ENCODE assay signal across 7 cellular contexts in genomic region chr1:144979960-144980595, GRCh38.
DNase-seq lines count a peak whose midpoint lies in the region; ATAC-seq and TF ChIP-seq lines count a peak whose summit lies in the region.
"Not testable (repeated sequence)": the region's sequence is repeated elsewhere in the genome, so short reads cannot be mapped to it uniquely, and the experiment has no call there.

No MANE protein-coding gene starts in this region.

- not testable (repeated sequence) for H3K27me3 ChIP-seq in GM23338 (ENCODE audit: insufficient read depth); OCI-LY1 (ENCODE audit: insufficient read depth, low read length); RWPE2 (ENCODE audit: insufficient read depth, poor library complexity, severe bottlenecking); left lung

- H3K36me3 ChIP-seq in GM23338 (ENCODE audit: insufficient read depth); OCI-LY1 (ENCODE audit: insufficient read depth, low read length); RWPE2 (ENCODE audit: low read depth); left lung: not testable (repeated sequence)

- not testable (repeated sequence) for H3K27me3 Mint-ChIP-seq in GM23338 (ENCODE audit: insufficient read depth, low read depth, poor library complexity); naive B cell; stimulated activated naive B cell treated with anti-CD40 and anti-IgM and Interleukin-4, amounts not matched to agents 10 μg/mL and 1 μg/mL and 100 μg/mL, for 72 hours

- DNase-seq in GM23338 (ENCODE audit: low spot score); RWPE2 (ENCODE audit: low spot score); left lung; naive B cell; stimulated activated naive B cell treated with anti-CD40 and anti-IgM and Interleukin-4, amounts not matched to agents 10 μg/mL and 1 μg/mL and 100 μg/mL, for 72 hours: not testable (repeated sequence)

- H3K4me3 ChIP-seq in GM23338; OCI-LY1 (ENCODE audit: low read depth, low read length, poor library complexity, severe bottlenecking); RWPE2 (ENCODE audit: severe bottlenecking); left lung: not testable (repeated sequence)

- intact Hi-C loops in left lung (cut with DNase I), result not testable (repeated sequence)

- H4K20me1 ChIP-seq in GM23338 (replicated peaks; ENCODE audit: insufficient read depth); OCI-LY1 (ENCODE audit: insufficient read depth, low read length): not testable (repeated sequence)

- not testable (repeated sequence) for H3K4me1 ChIP-seq in GM23338 (ENCODE audit: insufficient read depth); OCI-LY1 (ENCODE audit: insufficient read depth, low read length, severe bottlenecking); RWPE2 (ENCODE audit: insufficient read depth, poor library complexity, severe bottlenecking); left lung

- H3K9me3 ChIP-seq in OCI-LY1 (ENCODE audit: low read length); RWPE2 (ENCODE audit: severe bottlenecking); left lung: not testable (repeated sequence)

- not testable (repeated sequence) for TF ChIP-seq CTCF in GM23338 (conservative IDR thresholded peaks at IDR 0.05; ENCODE audit: low read depth in 2 of 2); OCI-LY1 (IDR thresholded peaks at IDR 0.05; ENCODE audit: low read length); RWPE2 (IDR thresholded peaks at IDR 0.05; ENCODE audit: poor library complexity, severe bottlenecking); left lung (IDR thresholded peaks at IDR 0.05)

- H3K9me3 Mint-ChIP-seq in GM23338; naive B cell; stimulated activated naive B cell treated with anti-CD40 and anti-IgM and Interleukin-4, amounts not matched to agents 10 μg/mL and 1 μg/mL and 100 μg/mL, for 72 hours: not testable (repeated sequence)

- H3K4me3 Mint-ChIP-seq in GM23338; naive B cell; stimulated activated naive B cell treated with anti-CD40 and anti-IgM and Interleukin-4, amounts not matched to agents 10 μg/mL and 1 μg/mL and 100 μg/mL, for 72 hours: not testable (repeated sequence)

- not testable (repeated sequence) for H3K4me2 ChIP-seq in GM23338; OCI-LY1 (ENCODE audit: low read length)

- H3K4me1 Mint-ChIP-seq in GM23338; naive B cell; stimulated activated naive B cell treated with anti-CD40 and anti-IgM and Interleukin-4, amounts not matched to agents 10 μg/mL and 1 μg/mL and 100 μg/mL, for 72 hours: not testable (repeated sequence)

- H2AFZ ChIP-seq in GM23338; OCI-LY1 (ENCODE audit: low read length): not testable (repeated sequence)

- H3K27ac Mint-ChIP-seq in GM23338; naive B cell; stimulated activated naive B cell treated with anti-CD40 and anti-IgM and Interleukin-4, amounts not matched to agents 10 μg/mL and 1 μg/mL and 100 μg/mL, for 72 hours: not testable (repeated sequence)

- H3K9ac ChIP-seq in OCI-LY1 (ENCODE audit: low read length), result not testable (repeated sequence)

- not testable (repeated sequence) for H3K36me3 Mint-ChIP-seq in GM23338 (ENCODE audit: low read depth); naive B cell; stimulated activated naive B cell treated with anti-CD40 and anti-IgM and Interleukin-4, amounts not matched to agents 10 μg/mL and 1 μg/mL and 100 μg/mL, for 72 hours

- not testable (repeated sequence) for H3F3A ChIP-seq in GM23338 (replicated peaks; ENCODE audit: low read depth); OCI-LY1 (ENCODE audit: insufficient read depth, low read length)

- H3K27ac ChIP-seq in GM23338 (ENCODE audit: low read depth); RWPE2 (ENCODE audit: poor library complexity, severe bottlenecking); left lung: not testable (repeated sequence)
- peak overlapping the region; percentile 57 for H3K27ac ChIP-seq in OCI-LY1 (ENCODE audit: low read depth, low read length, poor library complexity, severe bottlenecking)

- H3K79me2 ChIP-seq in GM23338 (replicated peaks; ENCODE audit: insufficient read depth); OCI-LY1 (ENCODE audit: insufficient read depth, low read length): not testable (repeated sequence)

- not testable (repeated sequence) for H3K9me2 ChIP-seq in GM23338 (ENCODE audit: insufficient read depth); OCI-LY1 (ENCODE audit: low read depth, low read length)

- ATAC-seq in GM23338, result peak; percentile 86
- peak; percentile 82 for ATAC-seq in RWPE2 (ENCODE audit: low read depth)
- ATAC-seq in esophagus mucosa, result peak; percentile 81
- ATAC-seq in left lung, result peak; percentile 90
- ATAC-seq in naive B cell (ENCODE audit: low read depth in 2 of 2), result peak; percentile 85 to 94
- peak; percentile 47 to 67 for ATAC-seq in stimulated activated naive B cell treated with anti-CD40 and anti-IgM and Interleukin-4, amounts not matched to agents 10 μg/mL and 1 μg/mL and 100 μg/mL, for 72 hours (replicated peaks)
